ENCODE assay signal across 1 cellular context in genomic region chr4:12926189-12927066, GRCh38.
A peak's percentile ranks its signal among the peaks of the same experiment; 100 is the strongest.
TF ChIP-seq lines count a peak whose summit lies in the region.

No MANE protein-coding gene starts in this region.

TF ChIP-seq in HepG2, 621 proteins besides CTCF, POLR2A, EP300 and RAD21 (continued from another document and continues in another):
- TF ChIP-seq PATZ1 (CRISPR knock-in tag; IDR thresholded peaks at IDR 0.05) (peak; percentile 64), ZZZ3 (CRISPR knock-in tag; IDR thresholded peaks at IDR 0.05; ENCODE audit: borderline replicate concordance) (no peak), PREB (CRISPR knock-in tag; IDR thresholded peaks at IDR 0.05) (no peak), ASH2L (IDR thresholded peaks at IDR 0.05; ENCODE audit: insufficient read length, low read depth, low read length) (no peak), ZNF225 (CRISPR knock-in tag; IDR thresholded peaks at IDR 0.05) (no peak), SIX4 (CRISPR knock-in tag; IDR thresholded peaks at IDR 0.05) (no peak), ZBTB14 (CRISPR knock-in tag; IDR thresholded peaks at IDR 0.05) (no peak), ZUFSP (CRISPR knock-in tag; IDR thresholded peaks at IDR 0.05; ENCODE audit: borderline replicate concordance) (no peak), ZNF562 (CRISPR knock-in tag; IDR thresholded peaks at IDR 0.05; ENCODE audit: borderline replicate concordance) (no peak), MED13 (CRISPR knock-in tag; IDR thresholded peaks at IDR 0.05) (no peak), CERS6 (CRISPR knock-in tag; IDR thresholded peaks at IDR 0.05) (no peak), TCF12 (IDR thresholded peaks at IDR 0.05) (no peak), TCF12 (CRISPR knock-in tag; IDR thresholded peaks at IDR 0.05) (no peak), RXRB (CRISPR knock-in tag; IDR thresholded peaks at IDR 0.05; ENCODE audit: borderline replicate concordance) (peak; percentile 70; the same call in 1 of the 2 replicates), ZSCAN30 (CRISPR knock-in tag; IDR thresholded peaks at IDR 0.05) (no peak), MLLT10 (CRISPR knock-in tag; IDR thresholded peaks at IDR 0.05) (no peak), TCF7 (IDR thresholded peaks at IDR 0.05; ENCODE audit: low read depth) (peak; percentile 47; the same call in 1 of the 2 replicates), RORA (CRISPR knock-in tag; IDR thresholded peaks at IDR 0.05) (no peak), BRCA1 (CRISPR knock-in tag; IDR thresholded peaks at IDR 0.05) (no peak), ZNF558 (CRISPR knock-in tag; IDR thresholded peaks at IDR 0.05; ENCODE audit: borderline replicate concordance) (no peak), BCL3 (CRISPR knock-in tag; IDR thresholded peaks at IDR 0.05) (no peak), MAZ (IDR thresholded peaks at IDR 0.05; ENCODE audit: borderline replicate concordance, low read depth, low read length) (no peak), MAZ (CRISPR knock-in tag; IDR thresholded peaks at IDR 0.05; ENCODE audit: low read depth) (no peak), KAT8 (CRISPR knock-in tag; IDR thresholded peaks at IDR 0.05) (peak; percentile 61), MEIS1 (CRISPR knock-in tag; IDR thresholded peaks at IDR 0.05; ENCODE audit: borderline replicate concordance) (peak; percentile 85; the same call in 1 of the 2 replicates), ZNF446 (CRISPR knock-in tag; IDR thresholded peaks at IDR 0.05) (no peak), HDAC6 (IDR thresholded peaks at IDR 0.05; ENCODE audit: low read depth, low read length) (no peak), REXO4 (CRISPR knock-in tag; IDR thresholded peaks at IDR 0.05; ENCODE audit: borderline replicate concordance) (no peak), ZNF609 (CRISPR knock-in tag; IDR thresholded peaks at IDR 0.05; ENCODE audit: borderline replicate concordance) (peak; percentile 66; the same call in 1 of the 2 replicates), ZNF607 (CRISPR knock-in tag; IDR thresholded peaks at IDR 0.05; ENCODE audit: borderline replicate concordance) (no peak), CHD2 (IDR thresholded peaks at IDR 0.05; ENCODE audit: low read depth, low read length) (no peak), HIVEP1 (CRISPR knock-in tag; IDR thresholded peaks at IDR 0.05) (no peak), ZNF10 (CRISPR knock-in tag; IDR thresholded peaks at IDR 0.05; ENCODE audit: borderline replicate concordance, low read depth) (no peak), SMYD3 (CRISPR knock-in tag; IDR thresholded peaks at IDR 0.05) (peak; percentile 66; the same call in 1 of the 2 replicates), MATR3 (CRISPR knock-in tag; IDR thresholded peaks at IDR 0.05) (no peak), ZNF256 (CRISPR knock-in tag; conservative IDR thresholded peaks at IDR 0.05) (no peak), ZNF713 (CRISPR knock-in tag; IDR thresholded peaks at IDR 0.05) (no peak), ZNF337 (CRISPR knock-in tag; IDR thresholded peaks at IDR 0.05; ENCODE audit: borderline replicate concordance, low read depth) (no peak), DBP (CRISPR knock-in tag; IDR thresholded peaks at IDR 0.05; ENCODE audit: not compliant biosample characterization) (no peak), YY1 (IDR thresholded peaks at IDR 0.05; ENCODE audit: insufficient read depth, insufficient replicate concordance, low read depth, low read length) (no peak), HES4 (CRISPR knock-in tag; IDR thresholded peaks at IDR 0.05; ENCODE audit: borderline replicate concordance) (no peak), PTBP1 (IDR thresholded peaks at IDR 0.05; ENCODE audit: low read depth, low read length, poor library complexity, severe bottlenecking) (no peak), ETV6 (CRISPR knock-in tag; conservative IDR thresholded peaks at IDR 0.05) (no peak), KDM4B (CRISPR knock-in tag; IDR thresholded peaks at IDR 0.05) (peak; percentile 59; the same call in 1 of the 2 replicates), HIC2 (CRISPR knock-in tag; IDR thresholded peaks at IDR 0.05; ENCODE audit: low read depth) (no peak), TRAFD1 (CRISPR knock-in tag; IDR thresholded peaks at IDR 0.05; ENCODE audit: borderline replicate concordance) (no peak), ZNF777 (CRISPR knock-in tag; IDR thresholded peaks at IDR 0.05) (no peak)
